1 cellular context compared by ENCODE assay signal in genomic region chr16:74117798-74118197, GRCh38.
TF ChIP-seq lines count a peak whose summit lies in the region.

No MANE protein-coding gene starts in this region.

TF ChIP-seq in SK-N-SH, 30 proteins besides CTCF, POLR2A, EP300 and RAD21 (continued from another document):
- TF ChIP-seq RXRA (IDR thresholded peaks at IDR 0.05; ENCODE audit: borderline replicate concordance, low read depth) (no peak), TEAD4 (IDR thresholded peaks at IDR 0.05; ENCODE audit: borderline replicate concordance, insufficient read depth) (no peak), TAF1 (IDR thresholded peaks at IDR 0.05; ENCODE audit: borderline replicate concordance, low read depth, low read length) (no peak), NFIC (IDR thresholded peaks at IDR 0.05; ENCODE audit: borderline replicate concordance) (no peak)
- TF ChIP-seq, protein P1, sequence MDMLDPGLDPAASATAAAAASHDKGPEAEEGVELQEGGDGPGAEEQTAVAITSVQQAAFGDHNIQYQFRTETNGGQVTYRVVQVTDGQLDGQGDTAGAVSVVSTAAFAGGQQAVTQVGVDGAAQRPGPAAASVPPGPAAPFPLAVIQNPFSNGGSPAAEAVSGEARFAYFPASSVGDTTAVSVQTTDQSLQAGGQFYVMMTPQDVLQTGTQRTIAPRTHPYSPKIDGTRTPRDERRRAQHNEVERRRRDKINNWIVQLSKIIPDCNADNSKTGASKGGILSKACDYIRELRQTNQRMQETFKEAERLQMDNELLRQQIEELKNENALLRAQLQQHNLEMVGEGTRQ (IDR thresholded peaks at IDR 0.05; ENCODE audit: borderline replicate concordance, low read depth, low read length): no peak
